Comparison of ENCODE assay signal across 8 cellular contexts in genomic region chr3:23916152-23916885, GRCh38. TPM values are rescaled to one million over a fixed set of nuclear protein-coding genes. Genes with fewer than 3 reads are reported as not detected.
DNase-seq lines count a peak whose midpoint lies in the region; ATAC-seq and TF ChIP-seq lines count a peak whose summit lies in the region.

No MANE protein-coding gene starts in this region.

- WGBS in esophagus, 2 donors: 2 to 3% methylated on average over 47 to 48 of the region's 48 CpGs

- H3K4me3 ChIP-seq in esophagus (ENCODE audit: low read depth in 1 of 2, low read length in 2 of 2): peak overlapping the region; percentile 84 to 97

- peaks cover 3% of the 10 kb centered on the region for H3K27me3 Mint-ChIP-seq in neural crest cell (ENCODE audit: low read depth)

- peaks cover 63% of the 10 kb centered on the region for H3K4me1 Mint-ChIP-seq in neural crest cell

- H3K9me3 ChIP-seq in esophagus (ENCODE audit: control insufficient read depth in 2 of 2, insufficient read depth in 1 of 2, low read depth in 1 of 2, low read length in 1 of 2): no peaks in the 10 kb centered on the region

- H3K4me1 ChIP-seq in esophagus (ENCODE audit: control insufficient read depth in 2 of 2, insufficient read depth in 2 of 2, low read length in 1 of 2): no peaks in the 10 kb centered on the region

- H3K27ac Mint-ChIP-seq in neural crest cell (ENCODE audit: unreplicated experiment): peak overlapping the region; percentile 99

- peaks cover 44% of the 10 kb centered on the region for H3K36me3 Mint-ChIP-seq in neural crest cell (ENCODE audit: low read depth)

- peak overlapping the region; percentile 100 for H3K4me3 Mint-ChIP-seq in neural crest cell

- DNase-seq in DMS79 treated with DMSO at 0.1 percent for 48 hours (lab: John Stamatoyannopoulos, UW): peak; percentile 28
- no peak for DNase-seq in DMS79 (lab: John Stamatoyannopoulos, UW)
- peak; percentile 62 for DNase-seq in OCI-M1 (lab: John Stamatoyannopoulos, UW)
- DNase-seq in neural crest cell (ENCODE audit: low read depth, low spot score): no peak
- DNase-seq in SHP77 treated with DMSO at 0.1 percent for 48 hours (lab: John Stamatoyannopoulos, UW): no peak
- no peak for DNase-seq in stimulated activated naive CD4-positive, alpha-beta T cell (lab: John Stamatoyannopoulos, UW)

- peak; percentile 37 for ATAC-seq in HG02623 (IDR thresholded peaks at IDR 0.05; ENCODE audit: unreplicated experiment)

- H3K36me3 ChIP-seq in esophagus (ENCODE audit: control insufficient read depth in 2 of 2, insufficient read depth in 2 of 2, low read length in 1 of 2): peaks cover 2 to 4% of the 10 kb centered on the region in 2 donors

- no peak for TF ChIP-seq CTCF in neural crest cell (conservative IDR thresholded peaks at IDR 0.05)

- H3K27me3 ChIP-seq in esophagus (ENCODE audit: control insufficient read depth in 1 of 2, insufficient read depth in 2 of 2, low read length in 2 of 2): no peaks in the 10 kb centered on the region

- H3K27ac ChIP-seq in esophagus (ENCODE audit: low read depth in 2 of 2, low read length in 1 of 2): peak overlapping the region; percentile 79 to 95

- no peaks in the 10 kb centered on the region for H3K9me3 Mint-ChIP-seq in neural crest cell

RNA-seq across cellular contexts. Expression of gene NKIRAS1, which starts 0.5 kb away (rescaled TPM):
- 1 to 10 TPM; 4.9 to 5.4 TPM for polyA plus RNA-seq in esophagus
- total RNA-seq in neural crest cell: 8.8 and 9.7 TPM in 2 replicates

RNA-seq across cellular contexts. Expression of gene RPL15, which starts 0.6 kb away (rescaled TPM):
- polyA plus RNA-seq in esophagus: 1,000 to 10,000 TPM; 2,505 to 3,173 TPM
- total RNA-seq in neural crest cell: 2,019 and 2,075 TPM in 2 replicates

RNA-seq across cellular contexts. Expression of gene NR1D2, which starts 28.8 kb away (rescaled TPM):
- 1 to 10 TPM; 8.6 to 9.3 TPM for polyA plus RNA-seq in esophagus
- total RNA-seq in neural crest cell: 8.6 and 10.0 TPM in 2 replicates

Comparison
In these comparisons a context has a peak if more than half of its experiments do, and no peak if none do; other contexts are left out.
1. DNase-seq: peak in DMS79 treated with DMSO at 0.1 percent for 48 hours (single experiment) and OCI-M1 (single experiment); none in DMS79 (single experiment), neural crest cell (single experiment), SHP77 treated with DMSO at 0.1 percent for 48 hours (single experiment) and stimulated activated naive CD4-positive, alpha-beta T cell (0 of 6).